12 cellular contexts compared by ENCODE assay signal in genomic region chr6:111918825-111919224, GRCh38. TPM values are rescaled to one million over a fixed set of nuclear protein-coding genes. Genes with fewer than 3 reads are reported as not detected.
A peak's percentile ranks its signal among the peaks of the same experiment; 100 is the strongest.
DNase-seq lines count a peak whose midpoint lies in the region; TF ChIP-seq lines count a peak whose summit lies in the region.
"Had no signal": no experiment of that assay in that cellular context is flagged by ENCODE, and none has a peak within 500 bp of the region (broad histone marks: within the 10 kb centered on the region; RNA-seq: fewer than 3 reads in every experiment).

No MANE protein-coding gene starts in this region.

- no peak overlapping the region for H3K4me3 ChIP-seq in fibroblast of mammary gland (ENCODE audit: control insufficient read depth, low read depth, low read length)
- H3K4me3 ChIP-seq: esophagus squamous epithelium had no signal

- no peak for TF ChIP-seq CTCF in fibroblast of mammary gland (conservative IDR thresholded peaks at IDR 0.05; ENCODE audit: control insufficient read depth, insufficient read depth, low read depth, low read length)

- intact Hi-C loops in posterior vena cava (cut with DNase I), result no loop called here

- DNase-seq in DMS 273 (lab: John Stamatoyannopoulos, UW; ENCODE audit: unreplicated experiment), result peak; percentile 18
- no peak for DNase-seq in DMS 273 treated with DMSO at 0.1 percent for 48 hours (lab: John Stamatoyannopoulos, UW)
- peak; percentile 93 for DNase-seq in LHCN-M2 (ENCODE audit: low read depth)
- peak; percentile 97 for DNase-seq in fibroblast of mammary gland (ENCODE audit: low read depth)
- DNase-seq in posterior vena cava (ENCODE audit: low spot score), result peak; percentile 84
- DNase-seq in NCI-H1694 treated with DMSO at 0.1 percent for 48 hours (lab: John Stamatoyannopoulos, UW), result no peak
- no peak for DNase-seq in NCI-H1417 (lab: John Stamatoyannopoulos, UW)
- no peak for DNase-seq in activated gamma-delta T cell treated with Interleukin-2 at 50 U/mL for 16 hours
- DNase-seq: DMS153, esophagus squamous epithelium, NCI-H510A, occipital lobe had no signal

RNA-seq across cellular contexts. Expression of gene FYN, which starts 45.6 kb away (rescaled TPM):
- 95.8 and 103 TPM in 2 replicates for total RNA-seq in LHCN-M2 (2014; rRNA removed)
- 74.1 TPM for polyA plus RNA-seq in LHCN-M2 (2012)
- total RNA-seq in posterior vena cava, result 10 to 100 TPM; 87.0 to 94.7 TPM

Comparison
In these comparisons a context has a peak if more than half of its experiments do, and no peak if none do; other contexts are left out.
1. DNase-seq: peak in DMS 273 (single experiment), LHCN-M2 (single experiment), fibroblast of mammary gland (single experiment) and posterior vena cava (single experiment); none in DMS 273 treated with DMSO at 0.1 percent for 48 hours (single experiment), NCI-H1694 treated with DMSO at 0.1 percent for 48 hours (single experiment), NCI-H1417 (0 of 3) and activated gamma-delta T cell treated with Interleukin-2 at 50 U/mL for 16 hours (single experiment).